In the genomic region with DNA sequence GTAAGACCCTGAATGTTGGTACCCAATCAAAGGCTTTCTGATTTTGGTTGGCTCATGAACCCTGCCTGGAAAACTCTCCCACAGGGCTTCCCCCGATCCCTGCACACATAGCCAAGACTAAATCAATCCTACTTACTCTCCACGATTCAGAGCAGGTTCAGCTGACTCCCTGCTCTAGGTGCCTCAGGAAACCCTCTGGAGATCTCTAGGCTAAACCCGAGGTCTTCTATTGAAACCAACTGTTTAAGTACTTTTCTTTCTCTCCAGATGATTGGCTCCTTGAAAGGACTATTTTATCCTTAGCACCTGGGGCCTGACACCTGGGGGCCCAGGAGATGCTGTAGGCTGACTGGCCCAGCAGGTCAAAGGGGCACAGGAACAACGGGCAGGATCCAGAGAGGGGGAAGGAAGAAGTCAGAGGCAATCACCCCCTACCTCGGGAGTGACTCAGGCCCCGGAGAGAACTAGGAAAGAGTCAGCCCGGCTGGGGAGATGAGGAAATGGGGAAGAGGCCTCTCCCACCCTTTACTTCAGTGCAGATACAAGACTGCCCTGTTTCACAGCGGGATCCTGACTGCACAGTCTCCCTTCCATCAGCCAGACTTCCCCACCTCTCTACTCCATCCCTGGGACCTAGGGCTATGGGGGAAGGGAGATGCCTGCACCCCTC, we compare ENCODE assay signal across 1 cellular context.
TF ChIP-seq lines count a peak whose summit lies in the region.

No MANE protein-coding gene starts in this region.

TF ChIP-seq in HEK293, 187 proteins besides CTCF, POLR2A, EP300 and RAD21 (continued from another document and continues in another):
- TF ChIP-seq ZNF174 (tag by site-specific recombination; IDR thresholded peaks at IDR 0.05), result no peak
- TF ChIP-seq GLIS1 (tag by site-specific recombination; IDR thresholded peaks at IDR 0.05), result peak; percentile 88
- no peak for TF ChIP-seq RBAK (tag by site-specific recombination; IDR thresholded peaks at IDR 0.05)
- TF ChIP-seq BCL11A (tag by site-specific recombination; IDR thresholded peaks at IDR 0.05; ENCODE audit: low read depth), result 0 out of 2 replicates have a peak, but pooled peaks have one; percentile 13
- TF ChIP-seq ZNF558 (tag by site-specific recombination; IDR thresholded peaks at IDR 0.05), result no peak
- TF ChIP-seq PRDM6 (tag by site-specific recombination; IDR thresholded peaks at IDR 0.05), result no peak
- TF ChIP-seq ZNF302 (tag by site-specific recombination; IDR thresholded peaks at IDR 0.05; ENCODE audit: low read depth), result no peak
- TF ChIP-seq ZNF146 (tag by site-specific recombination; IDR thresholded peaks at IDR 0.05), result no peak
- no peak for TF ChIP-seq ZNF248 (tag by site-specific recombination; IDR thresholded peaks at IDR 0.05)
- TF ChIP-seq ZNF561 (tag by site-specific recombination; IDR thresholded peaks at IDR 0.05; ENCODE audit: borderline replicate concordance), result no peak
- TF ChIP-seq IKZF3 (tag by site-specific recombination; IDR thresholded peaks at IDR 0.05), result peak; percentile 63
- no peak for TF ChIP-seq ZNF335 (tag by site-specific recombination; conservative IDR thresholded peaks at IDR 0.05)
- no peak for TF ChIP-seq ZNF324 (tag by site-specific recombination; IDR thresholded peaks at IDR 0.05)
- no peak for TF ChIP-seq TCF7L2 (IDR thresholded peaks at IDR 0.05; ENCODE audit: borderline replicate concordance, low read depth, low read length)
- TF ChIP-seq, protein P1, sequence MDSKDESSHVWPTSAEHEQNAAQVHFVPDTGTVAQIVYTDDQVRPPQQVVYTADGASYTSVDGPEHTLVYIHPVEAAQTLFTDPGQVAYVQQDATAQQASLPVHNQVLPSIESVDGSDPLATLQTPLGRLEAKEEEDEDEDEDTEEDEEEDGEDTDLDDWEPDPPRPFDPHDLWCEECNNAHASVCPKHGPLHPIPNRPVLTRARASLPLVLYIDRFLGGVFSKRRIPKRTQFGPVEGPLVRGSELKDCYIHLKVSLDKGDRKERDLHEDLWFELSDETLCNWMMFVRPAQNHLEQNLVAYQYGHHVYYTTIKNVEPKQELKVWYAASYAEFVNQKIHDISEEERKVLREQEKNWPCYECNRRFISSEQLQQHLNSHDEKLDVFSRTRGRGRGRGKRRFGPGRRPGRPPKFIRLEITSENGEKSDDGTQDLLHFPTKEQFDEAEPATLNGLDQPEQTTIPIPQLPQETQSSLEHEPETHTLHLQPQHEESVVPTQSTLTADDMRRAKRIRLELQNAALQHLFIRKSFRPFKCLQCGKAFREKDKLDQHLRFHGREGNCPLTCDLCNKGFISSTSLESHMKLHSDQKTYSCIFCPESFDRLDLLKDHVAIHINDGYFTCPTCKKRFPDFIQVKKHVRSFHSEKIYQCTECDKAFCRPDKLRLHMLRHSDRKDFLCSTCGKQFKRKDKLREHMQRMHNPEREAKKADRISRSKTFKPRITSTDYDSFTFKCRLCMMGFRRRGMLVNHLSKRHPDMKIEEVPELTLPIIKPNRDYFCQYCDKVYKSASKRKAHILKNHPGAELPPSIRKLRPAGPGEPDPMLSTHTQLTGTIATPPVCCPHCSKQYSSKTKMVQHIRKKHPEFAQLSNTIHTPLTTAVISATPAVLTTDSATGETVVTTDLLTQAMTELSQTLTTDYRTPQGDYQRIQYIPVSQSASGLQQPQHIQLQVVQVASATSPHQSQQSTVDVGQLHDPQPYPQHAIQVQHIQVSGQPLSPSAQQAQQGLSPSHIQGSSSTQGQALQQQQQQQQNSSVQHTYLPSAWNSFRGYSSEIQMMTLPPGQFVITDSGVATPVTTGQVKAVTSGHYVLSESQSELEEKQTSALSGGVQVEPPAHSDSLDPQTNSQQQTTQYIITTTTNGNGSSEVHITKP (tag by site-specific recombination; IDR thresholded peaks at IDR 0.05), result peak; percentile 88
- TF ChIP-seq ZBTB8A (tag by site-specific recombination; IDR thresholded peaks at IDR 0.05), result no peak
- TF ChIP-seq ZNF76 (tag by site-specific recombination; IDR thresholded peaks at IDR 0.05; ENCODE audit: borderline replicate concordance, low read depth), result no peak
- TF ChIP-seq, protein P2, sequence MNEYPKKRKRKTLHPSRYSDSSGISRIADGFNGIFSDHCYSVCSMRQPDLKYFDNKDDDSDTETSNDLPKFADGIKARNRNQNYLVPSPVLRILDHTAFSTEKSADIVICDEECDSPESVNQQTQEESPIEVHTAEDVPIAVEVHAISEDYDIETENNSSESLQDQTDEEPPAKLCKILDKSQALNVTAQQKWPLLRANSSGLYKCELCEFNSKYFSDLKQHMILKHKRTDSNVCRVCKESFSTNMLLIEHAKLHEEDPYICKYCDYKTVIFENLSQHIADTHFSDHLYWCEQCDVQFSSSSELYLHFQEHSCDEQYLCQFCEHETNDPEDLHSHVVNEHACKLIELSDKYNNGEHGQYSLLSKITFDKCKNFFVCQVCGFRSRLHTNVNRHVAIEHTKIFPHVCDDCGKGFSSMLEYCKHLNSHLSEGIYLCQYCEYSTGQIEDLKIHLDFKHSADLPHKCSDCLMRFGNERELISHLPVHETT (tag by site-specific recombination; IDR thresholded peaks at IDR 0.05), result no peak
- TF ChIP-seq HOXC10 (CRISPR knock-in tag; IDR thresholded peaks at IDR 0.05), result no peak
- no peak for TF ChIP-seq ZNF610 (tag by site-specific recombination; IDR thresholded peaks at IDR 0.05; ENCODE audit: borderline replicate concordance)
- no peak for TF ChIP-seq ZNF184 (tag by site-specific recombination; IDR thresholded peaks at IDR 0.05)
- no peak for TF ChIP-seq ZNF350 (tag by site-specific recombination; IDR thresholded peaks at IDR 0.05)
- TF ChIP-seq ZNF175 (tag by site-specific recombination; IDR thresholded peaks at IDR 0.05), result no peak
- TF ChIP-seq GLI2 (tag by site-specific recombination; IDR thresholded peaks at IDR 0.05; ENCODE audit: borderline replicate concordance, low read depth), result no peak
- no peak for TF ChIP-seq ZBTB21 (tag by site-specific recombination; IDR thresholded peaks at IDR 0.05)
- TF ChIP-seq, protein P3, sequence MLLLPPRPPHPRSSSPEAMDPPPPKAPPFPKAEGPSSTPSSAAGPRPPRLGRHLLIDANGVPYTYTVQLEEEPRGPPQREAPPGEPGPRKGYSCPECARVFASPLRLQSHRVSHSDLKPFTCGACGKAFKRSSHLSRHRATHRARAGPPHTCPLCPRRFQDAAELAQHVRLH (tag by site-specific recombination; IDR thresholded peaks at IDR 0.05), result no peak
- TF ChIP-seq, protein P4, sequence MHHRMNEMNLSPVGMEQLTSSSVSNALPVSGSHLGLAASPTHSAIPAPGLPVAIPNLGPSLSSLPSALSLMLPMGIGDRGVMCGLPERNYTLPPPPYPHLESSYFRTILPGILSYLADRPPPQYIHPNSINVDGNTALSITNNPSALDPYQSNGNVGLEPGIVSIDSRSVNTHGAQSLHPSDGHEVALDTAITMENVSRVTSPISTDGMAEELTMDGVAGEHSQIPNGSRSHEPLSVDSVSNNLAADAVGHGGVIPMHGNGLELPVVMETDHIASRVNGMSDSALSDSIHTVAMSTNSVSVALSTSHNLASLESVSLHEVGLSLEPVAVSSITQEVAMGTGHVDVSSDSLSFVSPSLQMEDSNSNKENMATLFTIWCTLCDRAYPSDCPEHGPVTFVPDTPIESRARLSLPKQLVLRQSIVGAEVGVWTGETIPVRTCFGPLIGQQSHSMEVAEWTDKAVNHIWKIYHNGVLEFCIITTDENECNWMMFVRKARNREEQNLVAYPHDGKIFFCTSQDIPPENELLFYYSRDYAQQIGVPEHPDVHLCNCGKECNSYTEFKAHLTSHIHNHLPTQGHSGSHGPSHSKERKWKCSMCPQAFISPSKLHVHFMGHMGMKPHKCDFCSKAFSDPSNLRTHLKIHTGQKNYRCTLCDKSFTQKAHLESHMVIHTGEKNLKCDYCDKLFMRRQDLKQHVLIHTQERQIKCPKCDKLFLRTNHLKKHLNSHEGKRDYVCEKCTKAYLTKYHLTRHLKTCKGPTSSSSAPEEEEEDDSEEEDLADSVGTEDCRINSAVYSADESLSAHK (tag by site-specific recombination; IDR thresholded peaks at IDR 0.05), result no peak
- TF ChIP-seq ZIC2 (tag by site-specific recombination; IDR thresholded peaks at IDR 0.05), result peak; percentile 72
- TF ChIP-seq, protein P5, sequence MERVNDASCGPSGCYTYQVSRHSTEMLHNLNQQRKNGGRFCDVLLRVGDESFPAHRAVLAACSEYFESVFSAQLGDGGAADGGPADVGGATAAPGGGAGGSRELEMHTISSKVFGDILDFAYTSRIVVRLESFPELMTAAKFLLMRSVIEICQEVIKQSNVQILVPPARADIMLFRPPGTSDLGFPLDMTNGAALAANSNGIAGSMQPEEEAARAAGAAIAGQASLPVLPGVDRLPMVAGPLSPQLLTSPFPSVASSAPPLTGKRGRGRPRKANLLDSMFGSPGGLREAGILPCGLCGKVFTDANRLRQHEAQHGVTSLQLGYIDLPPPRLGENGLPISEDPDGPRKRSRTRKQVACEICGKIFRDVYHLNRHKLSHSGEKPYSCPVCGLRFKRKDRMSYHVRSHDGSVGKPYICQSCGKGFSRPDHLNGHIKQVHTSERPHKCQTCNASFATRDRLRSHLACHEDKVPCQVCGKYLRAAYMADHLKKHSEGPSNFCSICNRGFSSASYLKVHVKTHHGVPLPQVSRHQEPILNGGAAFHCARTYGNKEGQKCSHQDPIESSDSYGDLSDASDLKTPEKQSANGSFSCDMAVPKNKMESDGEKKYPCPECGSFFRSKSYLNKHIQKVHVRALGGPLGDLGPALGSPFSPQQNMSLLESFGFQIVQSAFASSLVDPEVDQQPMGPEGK (tag by site-specific recombination; IDR thresholded peaks at IDR 0.05), result 0 out of 2 replicates have a peak, but pooled peaks have one; percentile 18
- no peak for TF ChIP-seq ZSCAN30 (tag by site-specific recombination; IDR thresholded peaks at IDR 0.05)
- TF ChIP-seq ZNF398 (tag by site-specific recombination; IDR thresholded peaks at IDR 0.05), result peak; percentile 88
- TF ChIP-seq TRIM28 (IDR thresholded peaks at IDR 0.05; ENCODE audit: borderline replicate concordance, low read length), result peak; percentile 18; the same call in 1 of the 2 replicates
- peak; percentile 56 for TF ChIP-seq GLIS2 (tag by site-specific recombination; IDR thresholded peaks at IDR 0.05)
- no peak for TF ChIP-seq SCRT2 (tag by site-specific recombination; IDR thresholded peaks at IDR 0.05)
- 0 out of 2 replicates have a peak, but pooled peaks have one; percentile 32 for TF ChIP-seq ZNF692 (tag by site-specific recombination; IDR thresholded peaks at IDR 0.05)
- TF ChIP-seq ZNF426 (tag by site-specific recombination; IDR thresholded peaks at IDR 0.05), result no peak
- TF ChIP-seq EGR2 (tag by site-specific recombination; IDR thresholded peaks at IDR 0.05; ENCODE audit: low read depth), result no peak
- TF ChIP-seq ZNF658 (tag by site-specific recombination; IDR thresholded peaks at IDR 0.05), result no peak
- TF ChIP-seq ZNF423 (tag by site-specific recombination; IDR thresholded peaks at IDR 0.05), result no peak
- TF ChIP-seq ZNF211 (tag by site-specific recombination; IDR thresholded peaks at IDR 0.05; ENCODE audit: low read depth), result no peak
- TF ChIP-seq ZNF514 (tag by site-specific recombination; IDR thresholded peaks at IDR 0.05), result no peak
- peak; percentile 11; the same call in 1 of the 2 replicates for TF ChIP-seq ZEB2 (tag by site-specific recombination; IDR thresholded peaks at IDR 0.05)
- no peak for TF ChIP-seq ZNF48 (tag by site-specific recombination; IDR thresholded peaks at IDR 0.05)
- TF ChIP-seq ZSCAN18 (tag by site-specific recombination; IDR thresholded peaks at IDR 0.05), result no peak
